Comparison of ENCODE assay signal across 10 cellular contexts in genomic region chr7:115340828-115341227, GRCh38.
A peak's percentile ranks its signal among the peaks of the same experiment; 100 is the strongest.
DNase-seq lines count a peak whose midpoint lies in the region; ATAC-seq and TF ChIP-seq lines count a peak whose summit lies in the region.
"Had no signal": no experiment of that assay in that cellular context is flagged by ENCODE, and none has a peak within 500 bp of the region (broad histone marks: within the 10 kb centered on the region; RNA-seq: fewer than 3 reads in every experiment).

No MANE protein-coding gene starts in this region.

- no peaks in the 10 kb centered on the region for H3K9me3 Mint-ChIP-seq in CD8-positive, alpha-beta T cell

- CTCF ChIA-PET in CD8-positive, alpha-beta T cell (lab: Charles Lee), result no interaction called here
- CTCF ChIA-PET in GM10248 (lab: Yijun Ruan, JAX), result interaction anchor here (0.9 to 1.5 kb wide), 4 partner anchors 11 to 34 kb away, joined by 3 to 4 read pairs (median 3); no protein-coding TSS in a partner anchor

- no peaks in the 10 kb centered on the region for H3K4me1 ChIP-seq in psoas muscle
- no peaks in the 10 kb centered on the region for H3K4me1 ChIP-seq in CD8-positive, alpha-beta T cell (ENCODE audit: insufficient read depth, low read length)

- H3K27ac ChIP-seq in psoas muscle, result no peak overlapping the region
- H3K27ac ChIP-seq in CD8-positive, alpha-beta T cell (ENCODE audit: low read depth, low read length), result no peak overlapping the region

- H3K36me3 Mint-ChIP-seq in CD8-positive, alpha-beta T cell, result no peaks in the 10 kb centered on the region

- no peaks in the 10 kb centered on the region for H3K4me1 Mint-ChIP-seq in CD8-positive, alpha-beta T cell (ENCODE audit: low read depth)

- H3K9me3 ChIP-seq in psoas muscle, result no peaks in the 10 kb centered on the region
- no peaks in the 10 kb centered on the region for H3K9me3 ChIP-seq in CD8-positive, alpha-beta T cell (ENCODE audit: low read length)

- H3K27me3 Mint-ChIP-seq in CD8-positive, alpha-beta T cell (ENCODE audit: low read depth), result peaks cover 2% of the 10 kb centered on the region

- intact Hi-C loops in psoas muscle (cut with DNase I), result no loop called here
- intact Hi-C loops in CD8-positive, alpha-beta T cell (cut with DNase I, micrococcal nuclease), result no loop called here

- peak; percentile 67 for ATAC-seq in HG03342 (IDR thresholded peaks at IDR 0.05; ENCODE audit: unreplicated experiment)
- ATAC-seq in psoas muscle, result no peak
- no peak for ATAC-seq in CD8-positive, alpha-beta T cell

- DNase-seq in DMS 273 (lab: John Stamatoyannopoulos, UW; ENCODE audit: unreplicated experiment) (peak; percentile 7), DMS 273 treated with DMSO at 0.1 percent for 48 hours (lab: John Stamatoyannopoulos, UW) (no peak), astrocyte of the hippocampus (ENCODE audit: low read depth, low spot score) (peak; percentile 76), psoas muscle (no peak), GM10248 (ENCODE audit: extremely low spot score) (no peak)
- DNase-seq in CD8-positive, alpha-beta T cell, result no peak
- no peak for DNase-seq in stimulated activated naive CD4-positive, alpha-beta T cell treated with Interleukin-2 at 50 U/mL for 16 hours (lab: John Stamatoyannopoulos, UW)
- DNase-seq: H7, NCI-H82 had no signal

- no peak overlapping the region for H3K4me3 Mint-ChIP-seq in CD8-positive, alpha-beta T cell

- H3K36me3 ChIP-seq in psoas muscle (ENCODE audit: insufficient read depth in 1 of 2, low read depth in 1 of 2), result no peaks in the 10 kb centered on the region
- no peaks in the 10 kb centered on the region for H3K36me3 ChIP-seq in CD8-positive, alpha-beta T cell (ENCODE audit: insufficient read depth, low read length)

- H3K4me3 ChIP-seq in psoas muscle, result no peak overlapping the region
- no peak overlapping the region for H3K4me3 ChIP-seq in CD8-positive, alpha-beta T cell (ENCODE audit: low read depth, low read length)

- 84 to 94% (median 88%) methylated on average over 4 of the region's 4 CpGs for WGBS in psoas muscle, 3 donors

- H3K27ac Mint-ChIP-seq in CD8-positive, alpha-beta T cell, result no peak overlapping the region

- TF ChIP-seq CTCF in psoas muscle (IDR thresholded peaks at IDR 0.05) (peak; percentile 9), GM10248 (IDR thresholded peaks at IDR 0.05; ENCODE audit: control extremely low read depth, extremely low read depth, low read depth, missing control alignments) (no peak)
- no peak for TF ChIP-seq CTCF in CD8-positive, alpha-beta T cell (IDR thresholded peaks at IDR 0.05)

- POLR2A ChIA-PET in CD8-positive, alpha-beta T cell (lab: Charles Lee), result no interaction called here
- POLR2A ChIA-PET in GM10248 (lab: Yijun Ruan, JAX), result no interaction called here

- H3K27me3 ChIP-seq in psoas muscle (ENCODE audit: insufficient read depth in 3 of 3, low read length in 2 of 3), result no peaks in the 10 kb centered on the region
- H3K27me3 ChIP-seq in CD8-positive, alpha-beta T cell (ENCODE audit: insufficient read depth, low read length), result no peaks in the 10 kb centered on the region

Comparison
In these comparisons a context has a peak if more than half of its experiments do, and no peak if none do; other contexts are left out.
1. DNase-seq: peak in DMS 273 (single experiment) and astrocyte of the hippocampus (single experiment); none in DMS 273 treated with DMSO at 0.1 percent for 48 hours (single experiment), psoas muscle (0 of 2), CD8-positive, alpha-beta T cell (0 of 7), stimulated activated naive CD4-positive, alpha-beta T cell treated with Interleukin-2 at 50 U/mL for 16 hours (single experiment) and GM10248 (single experiment).